9 cellular contexts compared by ENCODE assay signal in the genomic region with DNA sequence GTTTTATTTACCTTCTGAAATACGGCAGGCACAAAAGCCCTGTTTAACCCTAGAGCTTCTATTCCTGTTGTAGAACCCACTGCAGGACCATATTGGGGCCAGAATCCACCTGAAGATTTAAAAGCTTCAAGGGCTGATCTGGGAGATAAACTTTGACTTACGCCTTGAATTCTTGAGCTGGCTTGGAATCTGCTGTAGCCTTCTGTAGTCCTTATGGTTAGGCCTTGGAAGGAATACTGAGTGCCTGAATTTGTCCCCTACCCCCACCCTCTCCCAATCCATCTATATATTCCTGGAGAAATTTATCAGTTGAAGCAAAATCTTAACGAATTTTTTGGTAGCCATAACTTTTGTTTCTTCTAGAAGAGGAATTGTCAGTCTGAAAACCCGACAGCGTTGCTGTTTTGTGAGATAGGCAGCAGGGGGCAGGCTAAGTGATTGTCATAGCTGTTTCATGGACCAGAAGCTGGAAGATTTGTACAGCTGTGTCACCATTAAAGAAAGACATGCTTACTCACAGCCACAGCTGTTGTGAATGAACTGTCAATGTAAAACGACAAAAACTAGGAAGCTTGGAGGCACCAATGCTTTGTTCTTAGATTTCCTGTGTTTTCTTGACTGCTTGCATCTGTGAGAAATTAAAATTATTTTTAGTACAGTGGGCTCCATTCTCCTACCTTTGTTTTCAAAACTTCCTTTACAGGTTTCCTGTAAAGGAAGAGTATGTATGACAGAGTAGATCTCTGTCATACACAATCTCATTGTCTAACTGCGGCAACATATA. TPM values are rescaled to one million over a fixed set of nuclear protein-coding genes. Genes with fewer than 3 reads are reported as not detected.
DNase-seq lines count a peak whose midpoint lies in the region; ATAC-seq, FAIRE-seq and TF ChIP-seq lines count a peak whose summit lies in the region.
"Had no signal": no experiment of that assay in that cellular context is flagged by ENCODE, and none has a peak within 500 bp of the region (broad histone marks: within the 10 kb centered on the region; RNA-seq: fewer than 3 reads in every experiment).

No MANE protein-coding gene starts in this region.

- no peak overlapping the region for H2BK12ac ChIP-seq in H1 (ENCODE audit: low read depth, low read length)

- TF ChIP-seq POLR2A in GM18505 (IDR thresholded peaks at IDR 0.05; ENCODE audit: borderline replicate concordance, extremely low read depth, insufficient read depth, insufficient read length) (no peak), H1 (IDR thresholded peaks at IDR 0.05; ENCODE audit: control extremely low read depth in 1 of 2, low read depth in 2 of 2, low read length in 2 of 2) (no peak)

- DNase-seq in AG10803 (ENCODE audit: low read depth) (peak; percentile 81), NCI-H2081 (lab: John Stamatoyannopoulos, UW) (peak; percentile 52 to 81), H1 (ENCODE audit: low read depth in 1 of 2, low spot score in 2 of 2) (peak in 1 of 2 experiments; percentile 64), mesothelial cell of epicardium (ENCODE audit: low spot score in 2 of 2, unreplicated experiment in 2 of 2) (peak in 1 of 2 experiments; percentile 44), substantia nigra (lab: John Stamatoyannopoulos, UW) (peak in 32 of 49 donors; percentile 0 to 51 (median 16))
- DNase-seq in activated CD4-positive, alpha-beta T cell treated with anti-CD3 and anti-CD28 coated beads for 48 hours = peak; percentile 67

- no peak overlapping the region for H2BK20ac ChIP-seq in H1 (ENCODE audit: low read length)

- CTCF ChIA-PET in H1 (lab: Charles Lee; ENCODE audit: partially characterized antibody) = interaction anchor here (0.5 to 3.9 kb wide), 43 partner anchors 8 to 742 kb away, joined by 3 to 48 read pairs (median 4); partner anchors contain the start of genes GFM1, LXN and MLF1

- ATAC-seq in GM18505 (IDR thresholded peaks at IDR 0.05; ENCODE audit: unreplicated experiment) (peak; percentile 95), HG02885 (IDR thresholded peaks at IDR 0.05; ENCODE audit: poor library complexity, unreplicated experiment) (peak; percentile 93)

- peak; percentile 91 for FAIRE-seq in H1 (lab: Jason Lieb, UNC)

- no peaks in the 10 kb centered on the region for H3K9me3 ChIP-seq in H1 (ENCODE audit: insufficient read depth in 2 of 2, low read depth in 1 of 2, low read length in 1 of 2)

- no peak overlapping the region for H3K23ac ChIP-seq in H1 (ENCODE audit: insufficient read length)

- H3K27ac ChIP-seq in H1 (ENCODE audit: low read depth, low read length) (no peak overlapping the region), substantia nigra (ENCODE audit: low read depth, low read length, poor library complexity, severe bottlenecking) (no peak overlapping the region)

- no peak overlapping the region for H4K8ac ChIP-seq in H1 (ENCODE audit: extremely low read depth, insufficient read depth, low read length)

- peak; percentile 16 to 49; a peak in 3 of 4 replicates for TF ChIP-seq RAD21 in H1 (IDR thresholded peaks at IDR 0.05 in 1 of 2, conservative IDR thresholded peaks at IDR 0.05 in 1 of 2; ENCODE audit: low read depth in 2 of 2, low read length in 2 of 2)

- no peak overlapping the region for H4K5ac ChIP-seq in H1 (ENCODE audit: insufficient read length, low read depth, low read length)

- peaks cover 11 to 47% (median 21%) of the 10 kb centered on the region in 4 experiments; a peak in 7 of 8 replicates for H3K36me3 ChIP-seq in H1 (ENCODE audit: control insufficient read depth in 2 of 4, insufficient read depth in 4 of 4, low read length in 3 of 4)

- no peak overlapping the region for H3K4ac ChIP-seq in H1 (replicated peaks; ENCODE audit: insufficient read length, low read depth, low read length)

- no peaks in the 10 kb centered on the region for H3K79me1 ChIP-seq in H1 (ENCODE audit: low read depth, low read length)

- no peak overlapping the region for H3K4me2 ChIP-seq in H1 (ENCODE audit: insufficient read depth in 1 of 2, low read depth in 2 of 2, low read length in 2 of 2)

- H4K20me1 ChIP-seq in H1 (replicated peaks in 1 of 2; ENCODE audit: control insufficient read depth in 1 of 2, insufficient read depth in 2 of 2, low read length in 2 of 2) = no peaks in the 10 kb centered on the region

- H3K79me2 ChIP-seq in H1 (ENCODE audit: control insufficient read depth in 1 of 2, insufficient read depth in 2 of 2, low read length in 2 of 2) = no peaks in the 10 kb centered on the region

- POLR2A ChIA-PET in H1 (lab: Charles Lee; ENCODE audit: partially characterized antibody) = interaction anchor here (2.7 kb wide), 1 partner anchor 15 kb away, joined by 15 read pairs; the partner anchor contains the start of gene GFM1

- WGBS in H1 (ENCODE audit: extremely low coverage in 1 of 2, insufficient coverage in 1 of 2, insufficient read length in 1 of 2, insufficient replicate concordance in 2 of 2, low coverage in 1 of 2, low lambda C conversion rate in 2 of 2, missing lambda C conversion rate in 1 of 2), 2 experiments = 78% methylated on average over 7 of the region's 7 CpGs; no CpG with 5 or more reads in 1 of the 2 experiments

- no peaks in the 10 kb centered on the region for H3K4me1 Mint-ChIP-seq in mesothelial cell of epicardium

- H3K4me1 ChIP-seq in H1 (replicated peaks in 1 of 4; ENCODE audit: control insufficient read depth in 3 of 4, insufficient read depth in 4 of 4, low read length in 3 of 4) = no peaks in the 10 kb centered on the region

- H2AFZ ChIP-seq in H1 (ENCODE audit: low read length) = no peak overlapping the region

- no peak overlapping the region for H2BK5ac ChIP-seq in H1 (ENCODE audit: low read depth, low read length)

- H3K4me3 ChIP-seq in AG10803 (ENCODE audit: low read length) (no peak overlapping the region), H1 (ENCODE audit: extremely low read depth in 1 of 4, insufficient read depth in 2 of 4, low read depth in 3 of 4, low read length in 4 of 4) (no peak overlapping the region)

- no peak overlapping the region for H3K27ac Mint-ChIP-seq in mesothelial cell of epicardium
- H3K27ac Mint-ChIP-seq: stimulated activated naive CD8-positive, alpha-beta T cell treated with anti-CD3 and anti-CD28 coated beads, Interleukin-15, Interleukin-2, amounts not matched to agents 100 ng/mL and 50 ng/mL, for 24 hours had no signal

- no peak overlapping the region for H3K56ac ChIP-seq in H1 (replicated peaks; ENCODE audit: insufficient read length, low read depth, low read length)

- no peaks in the 10 kb centered on the region for H3K27me3 ChIP-seq in H1 (replicated peaks in 1 of 4; ENCODE audit: control insufficient read depth in 3 of 4, extremely low read depth in 1 of 4, insufficient read depth in 3 of 4, low read length in 3 of 4)

- H2BK120ac ChIP-seq in H1 (replicated peaks; ENCODE audit: low read depth, low read length) = no peak overlapping the region

- H2AK5ac ChIP-seq in H1 (ENCODE audit: low read depth, low read length) = no peak overlapping the region

- no peaks in the 10 kb centered on the region for H3K9me3 Mint-ChIP-seq in mesothelial cell of epicardium
- H3K9me3 Mint-ChIP-seq: stimulated activated naive CD8-positive, alpha-beta T cell treated with anti-CD3 and anti-CD28 coated beads, Interleukin-15, Interleukin-2, amounts not matched to agents 100 ng/mL and 50 ng/mL, for 24 hours had no signal

- no peak overlapping the region for H2BK15ac ChIP-seq in H1 (ENCODE audit: low read length)

- no peaks in the 10 kb centered on the region for H3K27me3 Mint-ChIP-seq in mesothelial cell of epicardium (ENCODE audit: low read depth)
- H3K27me3 Mint-ChIP-seq: stimulated activated naive CD8-positive, alpha-beta T cell treated with anti-CD3 and anti-CD28 coated beads, Interleukin-15, Interleukin-2, amounts not matched to agents 100 ng/mL and 50 ng/mL, for 24 hours had no signal

- H3K23me2 ChIP-seq in H1 (ENCODE audit: low read depth, low read length) = no peaks in the 10 kb centered on the region

- no peak overlapping the region for H3K9ac ChIP-seq in H1 (replicated peaks in 1 of 4; ENCODE audit: extremely low read depth in 1 of 4, low read depth in 3 of 4, low read length in 3 of 4)

- TF ChIP-seq EP300 in H1 (IDR thresholded peaks at IDR 0.05; ENCODE audit: borderline replicate concordance in 1 of 2, low read depth in 2 of 2, low read length in 2 of 2) = no peak

- no peak overlapping the region for H4K91ac ChIP-seq in H1 (replicated peaks; ENCODE audit: insufficient read length, low read length)

- peaks cover 20% of the 10 kb centered on the region for H3K36me3 Mint-ChIP-seq in mesothelial cell of epicardium

- no peak overlapping the region for H3K14ac ChIP-seq in H1 (ENCODE audit: insufficient read length)

- no peak overlapping the region for H3K4me3 Mint-ChIP-seq in mesothelial cell of epicardium
- H3K4me3 Mint-ChIP-seq: stimulated activated naive CD8-positive, alpha-beta T cell treated with anti-CD3 and anti-CD28 coated beads, Interleukin-15, Interleukin-2, amounts not matched to agents 100 ng/mL and 50 ng/mL, for 24 hours had no signal

- TF ChIP-seq CTCF in AG10803 (conservative IDR thresholded peaks at IDR 0.05; ENCODE audit: low read length) (peak; percentile 92), H1 (IDR thresholded peaks at IDR 0.05; ENCODE audit: control extremely low read depth in 1 of 3, insufficient read depth in 1 of 3, low read depth in 1 of 3, low read length in 3 of 3) (peak; percentile 33 to 62 (median 46)), mesothelial cell of epicardium (IDR thresholded peaks at IDR 0.05; ENCODE audit: unreplicated experiment) (peak; percentile 55)

- no peak overlapping the region for H3K18ac ChIP-seq in H1 (ENCODE audit: extremely low read depth, low read length)

RNA-seq across cellular contexts. Expression of gene LXN, which starts 12.8 kb away (rescaled TPM):
- 3.9 and 4.7 TPM in 2 replicates for total RNA-seq in H1 (2021; fragmentation: NEBNext Ultra II Directional; extraction: Animal tissue kit (Norgen Biotek cat#: 25700))
- 2.7 and 3.2 TPM in 2 replicates for polyA plus RNA-seq in H1 (2011; rRNA removed)
- polyA plus RNA-seq in H1 (2011; cell fraction: cytosol; rRNA removed) = 5.4 TPM
- polyA plus RNA-seq in H1 (2011; cell fraction: nucleus; rRNA removed) = 4.1 TPM
- polyA plus RNA-seq in H1 (2012, experiment 1 of 2) = 3.5 to 6.1 TPM (median 5.1 TPM) in 4 replicates
- polyA plus RNA-seq in H1 (2012, experiment 2 of 2) = 1.9 TPM
- 6.6 TPM for polyA plus RNA-seq in H1 (2013, experiment 1 of 2)
- polyA plus RNA-seq in H1 (2013, experiment 2 of 2) = 7.1 TPM
- polyA minus RNA-seq in H1 (2011; rRNA and poly(A)+ RNA removed) = 1.6 and 3.4 TPM in 2 replicates
- 2.8 TPM for polyA minus RNA-seq in H1 (2011; cell fraction: cytosol; rRNA and poly(A)+ RNA removed)
- 3.5 TPM for polyA minus RNA-seq in H1 (2011; cell fraction: nucleus; rRNA and poly(A)+ RNA removed)
- 42.6 to 46.7 TPM (median 46.7 TPM) in 3 replicates for total RNA-seq in mesothelial cell of epicardium

RNA-seq across cellular contexts. Expression of gene GFM1, which starts 15.3 kb away (rescaled TPM):
- total RNA-seq in H1 (2021; fragmentation: NEBNext Ultra II Directional; extraction: Animal tissue kit (Norgen Biotek cat#: 25700)) = 42.6 and 45.3 TPM in 2 replicates
- 8.1 and 10.9 TPM in 2 replicates for polyA plus RNA-seq in H1 (2011; rRNA removed)
- polyA plus RNA-seq in H1 (2011; cell fraction: cytosol; rRNA removed) = 15.3 TPM
- 15.9 TPM for polyA plus RNA-seq in H1 (2011; cell fraction: nucleus; rRNA removed)
- 22.6 to 33.4 TPM (median 26.2 TPM) in 4 replicates for polyA plus RNA-seq in H1 (2012, experiment 1 of 2)
- polyA plus RNA-seq in H1 (2012, experiment 2 of 2) = 2.7 TPM
- 30.4 TPM for polyA plus RNA-seq in H1 (2013, experiment 1 of 2)
- 27.9 TPM for polyA plus RNA-seq in H1 (2013, experiment 2 of 2)
- polyA minus RNA-seq in H1 (2011; rRNA and poly(A)+ RNA removed) = 32.0 and 44.7 TPM in 2 replicates
- polyA minus RNA-seq in H1 (2011; cell fraction: cytosol; rRNA and poly(A)+ RNA removed) = 18.2 TPM
- polyA minus RNA-seq in H1 (2011; cell fraction: nucleus; rRNA and poly(A)+ RNA removed) = 68.7 TPM
- 36.6 to 40.0 TPM (median 37.2 TPM) in 3 replicates for total RNA-seq in mesothelial cell of epicardium
